ENCODE assay signal across 8 cellular contexts in genomic region chr20:25624500-25624939, GRCh38. TPM values are rescaled to one million over a fixed set of nuclear protein-coding genes. Genes with fewer than 3 reads are reported as not detected.
DNase-seq lines count a peak whose midpoint lies in the region; ATAC-seq and TF ChIP-seq lines count a peak whose summit lies in the region.

No MANE protein-coding gene starts in this region.

- no peaks in the 10 kb centered on the region for H3K36me3 ChIP-seq in suprapubic skin

- TF ChIP-seq POLR2A in suprapubic skin (IDR thresholded peaks at IDR 0.05): no peak

- intact Hi-C loops in activated naive CD4-positive, alpha-beta T cell treated with anti-CD3 and anti-CD28 coated beads for 36 hours (cut with micrococcal nuclease): loop anchor here (1.0 to 10.0 kb wide), 9 partner anchors 39 to 632 kb away; partner anchors contain the start of genes APMAP, ENTPD6, GINS1 and NINL

- H3K27ac Mint-ChIP-seq in activated naive CD4-positive, alpha-beta T cell treated with anti-CD3 and anti-CD28 coated beads for 36 hours: peak overlapping the region; percentile 95
- H3K27ac Mint-ChIP-seq in activated T-helper 17 cell treated with anti-CD3 and anti-CD28 coated beads, Interleukin-2, amount 50 U/mL, for 72 hours: peak overlapping the region; percentile 96

- ATAC-seq in activated T-helper 17 cell treated with anti-CD3 and anti-CD28 coated beads, Interleukin-2, amount 50 U/mL, for 72 hours (replicated peaks): no peak
- no peak for ATAC-seq in GM19395 (IDR thresholded peaks at IDR 0.05; ENCODE audit: unreplicated experiment)

- H3K36me3 Mint-ChIP-seq in activated naive CD4-positive, alpha-beta T cell treated with anti-CD3 and anti-CD28 coated beads for 36 hours (ENCODE audit: low read depth): peaks cover 10% of the 10 kb centered on the region
- peaks cover 22% of the 10 kb centered on the region for H3K36me3 Mint-ChIP-seq in activated T-helper 17 cell treated with anti-CD3 and anti-CD28 coated beads, Interleukin-2, amount 50 U/mL, for 72 hours (ENCODE audit: low read depth)

- H3K4me1 Mint-ChIP-seq in activated naive CD4-positive, alpha-beta T cell treated with anti-CD3 and anti-CD28 coated beads for 36 hours (ENCODE audit: low read depth): peaks cover 18% of the 10 kb centered on the region
- peaks cover 13% of the 10 kb centered on the region for H3K4me1 Mint-ChIP-seq in activated T-helper 17 cell treated with anti-CD3 and anti-CD28 coated beads, Interleukin-2, amount 50 U/mL, for 72 hours

- H3K27me3 Mint-ChIP-seq in activated naive CD4-positive, alpha-beta T cell treated with anti-CD3 and anti-CD28 coated beads for 36 hours (ENCODE audit: low read depth): no peaks in the 10 kb centered on the region
- no peaks in the 10 kb centered on the region for H3K27me3 Mint-ChIP-seq in activated T-helper 17 cell treated with anti-CD3 and anti-CD28 coated beads, Interleukin-2, amount 50 U/mL, for 72 hours

- H3K4me3 ChIP-seq in iPS-18c (ENCODE audit: insufficient read depth, low read depth, low read length) (peak overlapping the region; percentile 79), suprapubic skin (peak overlapping the region; percentile 82)

- no peak for TF ChIP-seq EP300 in suprapubic skin (IDR thresholded peaks at IDR 0.05)

- no peak for TF ChIP-seq CTCF in suprapubic skin (IDR thresholded peaks at IDR 0.05)

- peak overlapping the region; percentile 91 for H3K4me3 Mint-ChIP-seq in activated naive CD4-positive, alpha-beta T cell treated with anti-CD3 and anti-CD28 coated beads for 36 hours
- H3K4me3 Mint-ChIP-seq in activated T-helper 17 cell treated with anti-CD3 and anti-CD28 coated beads, Interleukin-2, amount 50 U/mL, for 72 hours: peak overlapping the region; percentile 83

- H3K9me3 ChIP-seq in iPS-18c (ENCODE audit: control insufficient read depth, insufficient read depth, low read length) (peaks cover 2% of the 10 kb centered on the region), suprapubic skin (no peaks in the 10 kb centered on the region)

- peaks cover 8% of the 10 kb centered on the region for H3K9me3 Mint-ChIP-seq in activated naive CD4-positive, alpha-beta T cell treated with anti-CD3 and anti-CD28 coated beads for 36 hours
- H3K9me3 Mint-ChIP-seq in activated T-helper 17 cell treated with anti-CD3 and anti-CD28 coated beads, Interleukin-2, amount 50 U/mL, for 72 hours: peaks cover 5% of the 10 kb centered on the region

- DNase-seq in activated naive CD4-positive, alpha-beta T cell treated with anti-CD3 and anti-CD28 coated beads for 36 hours: no peak
- no peak for DNase-seq in activated naive CD4-positive, alpha-beta T cell treated with anti-CD3 and anti-CD28 coated beads, Interleukin-2, amount 50 U/mL, for 16 hours
- DNase-seq in suprapubic skin (ENCODE audit: low spot score in 2 of 2) (no peak), superior temporal gyrus (ENCODE audit: extremely low spot score) (no peak), NCI-H146 treated with DMSO at 0.1 percent for 48 hours (lab: John Stamatoyannopoulos, UW; ENCODE audit: unreplicated experiment) (no peak)

- H3K27ac ChIP-seq in suprapubic skin: peak overlapping the region; percentile 91

- WGBS in suprapubic skin: 38% methylated on average over 17 of the region's 17 CpGs

- no peaks in the 10 kb centered on the region for H3K27me3 ChIP-seq in suprapubic skin

- H3K4me1 ChIP-seq in suprapubic skin: peaks cover 24% of the 10 kb centered on the region

- CTCF ChIA-PET in activated naive CD4-positive, alpha-beta T cell treated with anti-CD3 and anti-CD28 coated beads for 36 hours (lab: Charles Lee): interaction anchor here (0.6 kb wide), 1 partner anchor 17 kb away, joined by 3 read pairs; no protein-coding TSS in a partner anchor

RNA-seq across cellular contexts. Expression of gene NANP, which starts 0.7 kb away (rescaled TPM):
- 1 to 10 TPM; 6.4 to 6.9 TPM for total RNA-seq in activated naive CD4-positive, alpha-beta T cell treated with anti-CD3 and anti-CD28 coated beads for 36 hours
- total RNA-seq in activated T-helper 17 cell treated with anti-CD3 and anti-CD28 coated beads, Interleukin-2, amount 50 U/mL, for 72 hours: 1 to 10 TPM; 7.1 to 9.4 TPM
- 1 to 10 TPM; 2.8 to 4.4 (median 3.5) TPM for total RNA-seq in suprapubic skin

RNA-seq across cellular contexts. Expression of gene NINL, which starts 39.2 kb away (rescaled TPM):
- total RNA-seq in activated naive CD4-positive, alpha-beta T cell treated with anti-CD3 and anti-CD28 coated beads for 36 hours: 1 to 10 TPM; 2.6 to 2.9 TPM
- total RNA-seq in activated T-helper 17 cell treated with anti-CD3 and anti-CD28 coated beads, Interleukin-2, amount 50 U/mL, for 72 hours: 1 to 10 TPM; 1.7 to 4.6 TPM
- total RNA-seq in suprapubic skin: 1 to 10 TPM; 2.0 to 6.9 (median 2.6) TPM
